ENCODE assay signal across 1 cellular context in the genomic region with DNA sequence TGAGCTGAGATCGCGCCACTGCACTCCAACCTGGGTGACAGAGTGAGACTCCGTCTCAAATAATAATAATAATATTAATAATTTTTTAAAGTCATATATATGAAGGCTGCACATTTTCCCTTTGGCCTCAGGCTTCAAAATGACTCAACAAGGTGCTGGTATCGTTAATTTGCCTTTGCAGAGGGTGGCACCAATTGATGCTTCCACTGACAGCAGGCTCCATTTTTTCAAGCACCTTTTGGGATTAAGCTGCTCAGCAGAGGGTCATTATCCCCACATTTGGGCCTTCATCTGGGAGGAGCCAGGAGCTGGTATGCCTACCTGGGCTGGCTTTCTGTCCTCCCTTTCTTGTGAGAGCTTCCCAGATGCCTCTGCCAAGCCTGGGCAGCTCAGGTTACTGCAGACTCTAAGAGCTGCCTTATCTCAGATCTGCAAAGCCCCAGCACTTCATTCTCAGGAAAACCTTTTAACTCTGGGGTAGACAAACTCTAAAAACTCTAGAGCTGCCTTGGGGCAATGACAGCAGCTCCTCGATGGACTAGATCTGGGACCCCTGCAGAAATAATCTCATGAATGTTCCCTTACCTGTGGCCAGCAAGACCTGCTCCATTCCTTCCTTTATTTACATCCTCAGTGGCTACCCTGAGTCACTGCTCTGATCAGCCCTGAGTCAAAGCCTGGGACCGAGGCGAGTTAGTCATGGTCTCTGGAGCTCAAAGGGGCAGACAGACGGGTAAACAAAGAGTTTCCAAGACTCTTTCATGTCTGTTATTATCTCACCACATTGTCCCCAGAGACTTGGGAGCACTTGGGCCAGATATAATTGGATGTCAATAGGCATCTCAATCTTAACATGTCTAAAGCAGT.
TF ChIP-seq lines count a peak whose summit lies in the region.

No MANE protein-coding gene starts in this region.

TF ChIP-seq in WTC11, 78 proteins besides CTCF, POLR2A, EP300 and RAD21 (continued from another document):
- TF ChIP-seq, protein P1, sequence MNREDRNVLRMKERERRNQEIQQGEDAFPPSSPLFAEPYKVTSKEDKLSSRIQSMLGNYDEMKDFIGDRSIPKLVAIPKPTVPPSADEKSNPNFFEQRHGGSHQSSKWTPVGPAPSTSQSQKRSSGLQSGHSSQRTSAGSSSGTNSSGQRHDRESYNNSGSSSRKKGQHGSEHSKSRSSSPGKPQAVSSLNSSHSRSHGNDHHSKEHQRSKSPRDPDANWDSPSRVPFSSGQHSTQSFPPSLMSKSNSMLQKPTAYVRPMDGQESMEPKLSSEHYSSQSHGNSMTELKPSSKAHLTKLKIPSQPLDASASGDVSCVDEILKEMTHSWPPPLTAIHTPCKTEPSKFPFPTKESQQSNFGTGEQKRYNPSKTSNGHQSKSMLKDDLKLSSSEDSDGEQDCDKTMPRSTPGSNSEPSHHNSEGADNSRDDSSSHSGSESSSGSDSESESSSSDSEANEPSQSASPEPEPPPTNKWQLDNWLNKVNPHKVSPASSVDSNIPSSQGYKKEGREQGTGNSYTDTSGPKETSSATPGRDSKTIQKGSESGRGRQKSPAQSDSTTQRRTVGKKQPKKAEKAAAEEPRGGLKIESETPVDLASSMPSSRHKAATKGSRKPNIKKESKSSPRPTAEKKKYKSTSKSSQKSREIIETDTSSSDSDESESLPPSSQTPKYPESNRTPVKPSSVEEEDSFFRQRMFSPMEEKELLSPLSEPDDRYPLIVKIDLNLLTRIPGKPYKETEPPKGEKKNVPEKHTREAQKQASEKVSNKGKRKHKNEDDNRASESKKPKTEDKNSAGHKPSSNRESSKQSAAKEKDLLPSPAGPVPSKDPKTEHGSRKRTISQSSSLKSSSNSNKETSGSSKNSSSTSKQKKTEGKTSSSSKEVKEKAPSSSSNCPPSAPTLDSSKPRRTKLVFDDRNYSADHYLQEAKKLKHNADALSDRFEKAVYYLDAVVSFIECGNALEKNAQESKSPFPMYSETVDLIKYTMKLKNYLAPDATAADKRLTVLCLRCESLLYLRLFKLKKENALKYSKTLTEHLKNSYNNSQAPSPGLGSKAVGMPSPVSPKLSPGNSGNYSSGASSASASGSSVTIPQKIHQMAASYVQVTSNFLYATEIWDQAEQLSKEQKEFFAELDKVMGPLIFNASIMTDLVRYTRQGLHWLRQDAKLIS (CRISPR knock-in tag; IDR thresholded peaks at IDR 0.05; ENCODE audit: borderline replicate concordance), result no peak
- TF ChIP-seq, protein P2, sequence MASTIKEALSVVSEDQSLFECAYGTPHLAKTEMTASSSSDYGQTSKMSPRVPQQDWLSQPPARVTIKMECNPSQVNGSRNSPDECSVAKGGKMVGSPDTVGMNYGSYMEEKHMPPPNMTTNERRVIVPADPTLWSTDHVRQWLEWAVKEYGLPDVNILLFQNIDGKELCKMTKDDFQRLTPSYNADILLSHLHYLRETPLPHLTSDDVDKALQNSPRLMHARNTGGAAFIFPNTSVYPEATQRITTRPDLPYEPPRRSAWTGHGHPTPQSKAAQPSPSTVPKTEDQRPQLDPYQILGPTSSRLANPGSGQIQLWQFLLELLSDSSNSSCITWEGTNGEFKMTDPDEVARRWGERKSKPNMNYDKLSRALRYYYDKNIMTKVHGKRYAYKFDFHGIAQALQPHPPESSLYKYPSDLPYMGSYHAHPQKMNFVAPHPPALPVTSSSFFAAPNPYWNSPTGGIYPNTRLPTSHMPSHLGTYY (CRISPR knock-in tag; IDR thresholded peaks at IDR 0.05), result no peak
- TF ChIP-seq, protein P3, sequence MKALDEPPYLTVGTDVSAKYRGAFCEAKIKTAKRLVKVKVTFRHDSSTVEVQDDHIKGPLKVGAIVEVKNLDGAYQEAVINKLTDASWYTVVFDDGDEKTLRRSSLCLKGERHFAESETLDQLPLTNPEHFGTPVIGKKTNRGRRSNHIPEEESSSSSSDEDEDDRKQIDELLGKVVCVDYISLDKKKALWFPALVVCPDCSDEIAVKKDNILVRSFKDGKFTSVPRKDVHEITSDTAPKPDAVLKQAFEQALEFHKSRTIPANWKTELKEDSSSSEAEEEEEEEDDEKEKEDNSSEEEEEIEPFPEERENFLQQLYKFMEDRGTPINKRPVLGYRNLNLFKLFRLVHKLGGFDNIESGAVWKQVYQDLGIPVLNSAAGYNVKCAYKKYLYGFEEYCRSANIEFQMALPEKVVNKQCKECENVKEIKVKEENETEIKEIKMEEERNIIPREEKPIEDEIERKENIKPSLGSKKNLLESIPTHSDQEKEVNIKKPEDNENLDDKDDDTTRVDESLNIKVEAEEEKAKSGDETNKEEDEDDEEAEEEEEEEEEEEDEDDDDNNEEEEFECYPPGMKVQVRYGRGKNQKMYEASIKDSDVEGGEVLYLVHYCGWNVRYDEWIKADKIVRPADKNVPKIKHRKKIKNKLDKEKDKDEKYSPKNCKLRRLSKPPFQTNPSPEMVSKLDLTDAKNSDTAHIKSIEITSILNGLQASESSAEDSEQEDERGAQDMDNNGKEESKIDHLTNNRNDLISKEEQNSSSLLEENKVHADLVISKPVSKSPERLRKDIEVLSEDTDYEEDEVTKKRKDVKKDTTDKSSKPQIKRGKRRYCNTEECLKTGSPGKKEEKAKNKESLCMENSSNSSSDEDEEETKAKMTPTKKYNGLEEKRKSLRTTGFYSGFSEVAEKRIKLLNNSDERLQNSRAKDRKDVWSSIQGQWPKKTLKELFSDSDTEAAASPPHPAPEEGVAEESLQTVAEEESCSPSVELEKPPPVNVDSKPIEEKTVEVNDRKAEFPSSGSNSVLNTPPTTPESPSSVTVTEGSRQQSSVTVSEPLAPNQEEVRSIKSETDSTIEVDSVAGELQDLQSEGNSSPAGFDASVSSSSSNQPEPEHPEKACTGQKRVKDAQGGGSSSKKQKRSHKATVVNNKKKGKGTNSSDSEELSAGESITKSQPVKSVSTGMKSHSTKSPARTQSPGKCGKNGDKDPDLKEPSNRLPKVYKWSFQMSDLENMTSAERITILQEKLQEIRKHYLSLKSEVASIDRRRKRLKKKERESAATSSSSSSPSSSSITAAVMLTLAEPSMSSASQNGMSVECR (CRISPR knock-in tag; IDR thresholded peaks at IDR 0.05; ENCODE audit: borderline replicate concordance), result no peak
- TF ChIP-seq, protein P4, sequence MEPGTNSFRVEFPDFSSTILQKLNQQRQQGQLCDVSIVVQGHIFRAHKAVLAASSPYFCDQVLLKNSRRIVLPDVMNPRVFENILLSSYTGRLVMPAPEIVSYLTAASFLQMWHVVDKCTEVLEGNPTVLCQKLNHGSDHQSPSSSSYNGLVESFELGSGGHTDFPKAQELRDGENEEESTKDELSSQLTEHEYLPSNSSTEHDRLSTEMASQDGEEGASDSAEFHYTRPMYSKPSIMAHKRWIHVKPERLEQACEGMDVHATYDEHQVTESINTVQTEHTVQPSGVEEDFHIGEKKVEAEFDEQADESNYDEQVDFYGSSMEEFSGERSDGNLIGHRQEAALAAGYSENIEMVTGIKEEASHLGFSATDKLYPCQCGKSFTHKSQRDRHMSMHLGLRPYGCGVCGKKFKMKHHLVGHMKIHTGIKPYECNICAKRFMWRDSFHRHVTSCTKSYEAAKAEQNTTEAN (CRISPR knock-in tag; IDR thresholded peaks at IDR 0.05), result no peak
TF ChIP-seq in WTC11: peak in this region for 0.
